In the genomic region with DNA sequence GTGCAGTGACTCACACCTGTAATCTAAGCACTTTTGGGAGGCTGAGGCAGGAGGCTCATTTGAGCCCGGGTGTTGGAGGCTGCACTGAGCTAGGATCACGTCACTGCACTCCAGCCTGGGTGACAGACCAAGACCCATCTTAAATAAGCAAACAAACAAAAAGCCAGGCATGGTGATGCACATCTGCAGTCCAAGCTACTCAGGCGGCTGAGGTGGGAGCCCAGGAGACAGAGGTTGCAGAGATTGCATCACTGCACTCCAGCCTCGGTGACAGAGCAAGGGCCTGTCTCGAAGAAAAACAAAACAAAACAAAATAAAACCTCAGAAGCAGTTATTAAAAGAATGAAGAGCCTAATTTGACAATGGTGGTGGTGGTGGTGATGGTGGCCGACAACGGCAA, we compare ENCODE assay signal across 1 cellular context.
TF ChIP-seq lines count a peak whose summit lies in the region.

No MANE protein-coding gene starts in this region.

TF ChIP-seq in H1, 55 proteins besides CTCF, POLR2A, EP300 and RAD21:
- TF ChIP-seq RBBP5 (IDR thresholded peaks at IDR 0.05; ENCODE audit: borderline replicate concordance, low read depth, low read length) (no peak), CEBPB (IDR thresholded peaks at IDR 0.05; ENCODE audit: low read depth, low read length) (peak; percentile 31; the same call in 1 of the 2 replicates)
